In the genomic region with DNA sequence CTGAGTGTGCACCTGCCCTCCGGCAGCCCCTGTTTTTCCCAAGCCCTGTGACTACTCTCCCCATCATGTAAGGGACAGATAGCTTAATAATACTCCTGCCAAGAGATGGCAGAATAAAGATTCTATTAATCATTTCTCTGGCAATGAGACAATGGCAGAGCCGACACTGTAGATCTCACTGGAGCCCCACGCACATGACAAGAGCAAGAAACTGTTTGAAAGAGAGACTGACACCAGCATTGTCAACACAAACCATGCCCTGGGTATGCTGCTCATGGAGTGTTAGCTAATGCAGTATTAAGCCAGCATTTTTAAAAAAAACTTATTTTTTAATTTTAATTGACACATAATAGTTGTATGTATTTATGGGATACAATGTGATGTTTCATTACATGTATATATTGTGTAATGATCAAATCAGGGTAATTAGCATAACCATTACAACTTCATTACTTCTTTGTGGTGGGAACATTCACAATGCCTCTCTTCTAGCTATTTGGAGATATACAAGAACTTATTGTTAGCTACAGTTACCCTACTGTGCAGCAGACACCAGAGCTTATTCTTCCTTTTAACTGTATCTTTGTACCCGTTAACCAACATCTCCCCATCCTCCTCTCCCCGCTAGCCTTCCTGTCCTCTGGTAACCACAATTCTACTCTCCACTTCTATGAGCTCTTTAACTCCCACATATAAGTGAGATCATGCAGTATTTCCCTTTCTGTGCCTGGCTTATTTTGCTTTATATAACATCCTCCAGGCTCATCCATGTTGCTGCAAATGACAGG, we compare ENCODE assay signal across 14 cellular contexts. TPM values are rescaled to one million over a fixed set of nuclear protein-coding genes. Genes with fewer than 3 reads are reported as not detected.
DNase-seq lines count a peak whose midpoint lies in the region; ATAC-seq lines count a peak whose summit lies in the region.
"Had no signal": no experiment of that assay in that cellular context is flagged by ENCODE, and none has a peak within 500 bp of the region (broad histone marks: within the 10 kb centered on the region; RNA-seq: fewer than 3 reads in every experiment).

No MANE protein-coding gene starts in this region.

- H3K36me3 Mint-ChIP-seq in activated CD4-positive, alpha-beta T cell treated with anti-CD3 and anti-CD28 coated beads, Interleukin-2, amount 10 ng/mL, durations not matched to agents 7 days and 5 days (ENCODE audit: low read depth): peaks cover 22% of the 10 kb centered on the region
- H3K36me3 Mint-ChIP-seq in T-cell: no peaks in the 10 kb centered on the region

- H3K27me3 Mint-ChIP-seq in activated CD4-positive, alpha-beta T cell treated with anti-CD3 and anti-CD28 coated beads, Interleukin-2, amount 10 ng/mL, durations not matched to agents 7 days and 5 days: no peaks in the 10 kb centered on the region
- no peaks in the 10 kb centered on the region for H3K27me3 Mint-ChIP-seq in T-cell

- H3K27ac ChIP-seq in cingulate gyrus (ENCODE audit: low read depth, low read length): peak overlapping the region; percentile 78
- H3K27ac ChIP-seq: A549 had no signal

- H3K27ac Mint-ChIP-seq in activated CD4-positive, alpha-beta T cell treated with anti-CD3 and anti-CD28 coated beads, Interleukin-2, amount 10 ng/mL, durations not matched to agents 7 days and 5 days: peak overlapping the region; percentile 72
- peak overlapping the region; percentile 92 for H3K27ac Mint-ChIP-seq in T-cell
- H3K27ac Mint-ChIP-seq: HFFc6 had no signal

- ATAC-seq in T-cell (replicated peaks in 1 of 4): peak; percentile 63 to 92 (median 79)
- peak; percentile 62 for ATAC-seq in stimulated activated naive CD8-positive, alpha-beta T cell treated with anti-CD3 and anti-CD28 coated beads, Interleukin-15, Interleukin-2, amounts not matched to agents 100 U/mL and 50 U/mL, for 24 hours

- H3K4me1 Mint-ChIP-seq in activated CD4-positive, alpha-beta T cell treated with anti-CD3 and anti-CD28 coated beads, Interleukin-2, amount 10 ng/mL, durations not matched to agents 7 days and 5 days: peaks cover 97% of the 10 kb centered on the region
- peaks cover 99 to 100% (median 99%) of the 10 kb centered on the region in 3 donors for H3K4me1 Mint-ChIP-seq in T-cell

- H3K4me3 Mint-ChIP-seq in activated CD4-positive, alpha-beta T cell treated with anti-CD3 and anti-CD28 coated beads, Interleukin-2, amount 10 ng/mL, durations not matched to agents 7 days and 5 days: peak overlapping the region; percentile 27
- peak overlapping the region; percentile 28 to 78 (median 31) for H3K4me3 Mint-ChIP-seq in T-cell
- H3K4me3 Mint-ChIP-seq: dendritic cell treated with granulocyte-macrophage colony-stimulating factor and Interleukin-4, amounts not matched to agents 40 ng/mL and 50 ng/mL, for 4 days; HFFc6 had no signal

- CTCF ChIA-PET in activated CD4-positive, alpha-beta T cell treated with anti-CD3 and anti-CD28 coated beads, Interleukin-2, amount 10 ng/mL, durations not matched to agents 7 days and 5 days (lab: Charles Lee): interaction anchor here (0.7 to 3.2 kb wide), 12 partner anchors 17 to 211 kb away, joined by 3 to 15 read pairs (median 3); a partner anchor contains a TSS
- CTCF ChIA-PET in T-cell (lab: Charles Lee): interaction anchor here (0.7 to 3.8 kb wide), 15 partner anchors 19 to 101 kb away, joined by 3 to 18 read pairs (median 3); no protein-coding TSS in a partner anchor

- H3K9me3 Mint-ChIP-seq in activated CD4-positive, alpha-beta T cell treated with anti-CD3 and anti-CD28 coated beads, Interleukin-2, amount 10 ng/mL, durations not matched to agents 7 days and 5 days: peaks cover 15% of the 10 kb centered on the region
- H3K9me3 Mint-ChIP-seq in T-cell: peaks cover 0 to 6% (median 0%) of the 10 kb centered on the region in 3 donors

- peak; percentile 53 for DNase-seq in activated CD4-positive, alpha-beta T cell treated with anti-CD3 and anti-CD28 coated beads, Interleukin-2, amount 10 ng/mL, durations not matched to agents 7 days and 5 days
- DNase-seq in activated CD4-positive, alpha-beta T cell treated with anti-CD3 and anti-CD28 coated beads for 48 hours: no peak
- peak in 11 of 34 experiments; percentile 15 to 54 (median 27) for DNase-seq in T-cell
- no peak for DNase-seq in stimulated activated naive CD8-positive, alpha-beta T cell treated with anti-CD3 and anti-CD28 coated beads, Interleukin-15, Interleukin-2, amounts not matched to agents 100 U/mL and 50 U/mL, for 24 hours
- DNase-seq in NCI-H510A (lab: John Stamatoyannopoulos, UW): no peak
- DNase-seq in stimulated activated CD4-positive, alpha-beta T cell treated with anti-CD3 and anti-CD28 coated beads, Interleukin-1b, Interleukin-23, amount 100 ng/mL, for 48 hours: no peak
- no peak for DNase-seq in HCEC 1CT
- DNase-seq: DMS79 treated with DMSO at 0.1 percent for 48 hours, HFFc6, islet precursor cell, RPMI8226 had no signal

- POLR2A ChIA-PET in activated CD4-positive, alpha-beta T cell treated with anti-CD3 and anti-CD28 coated beads, Interleukin-2, amount 10 ng/mL, durations not matched to agents 7 days and 5 days (lab: Charles Lee): no interaction called here
- POLR2A ChIA-PET in T-cell (lab: Charles Lee): interaction anchor here (0.6 to 1.1 kb wide), 5 partner anchors 14 to 222 kb away, joined by 3 to 5 read pairs (median 4); no protein-coding TSS in a partner anchor

RNA-seq across cellular contexts. Expression of a gene that starts 31.5 kb away (rescaled TPM):
- total RNA-seq in activated CD4-positive, alpha-beta T cell treated with anti-CD3 and anti-CD28 coated beads, Interleukin-2, amount 10 ng/mL, durations not matched to agents 7 days and 5 days: 100 to 1,000 TPM; 334 to 336 TPM
- 100 to 1,000 TPM; 347 to 585 (median 434) TPM for total RNA-seq in T-cell
- total RNA-seq: HFFc6 had no signal
